23 cellular contexts compared by ENCODE assay signal in the genomic region with DNA sequence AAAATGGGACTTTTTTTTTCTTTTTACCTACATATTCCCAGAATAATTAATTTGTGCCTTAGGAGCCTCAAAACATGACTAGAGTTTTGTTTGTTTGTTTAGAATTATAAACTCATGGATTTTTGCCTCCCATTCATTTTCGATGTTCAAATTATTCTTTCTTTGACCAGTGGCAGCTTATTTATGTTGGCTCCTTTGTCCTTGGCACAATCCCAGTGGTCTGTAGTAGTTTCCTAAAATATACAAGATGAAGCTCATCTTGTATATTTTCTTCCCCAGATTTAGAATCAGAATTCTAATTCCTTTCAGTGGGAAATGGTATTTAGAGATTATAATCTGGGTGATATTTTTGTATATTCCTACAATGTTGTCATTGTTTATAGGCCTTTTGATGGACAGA. TPM values are rescaled to one million over a fixed set of nuclear protein-coding genes. Genes with fewer than 3 reads are reported as not detected.
DNase-seq lines count a peak whose midpoint lies in the region; ATAC-seq and TF ChIP-seq lines count a peak whose summit lies in the region.
"Had no signal": no experiment of that assay in that cellular context is flagged by ENCODE, and none has a peak within 500 bp of the region (broad histone marks: within the 10 kb centered on the region; RNA-seq: fewer than 3 reads in every experiment).

No MANE protein-coding gene starts in this region.

- no peaks in the 10 kb centered on the region for H3K9me3 Mint-ChIP-seq in natural killer cell
- no peaks in the 10 kb centered on the region for H3K9me3 Mint-ChIP-seq in natural killer cell treated with Interleukin-12 subunit alpha and Interleukin-12 subunit beta and Interleukin-15 and Interleukin-18, amount 100 ng/mL, for 72 hours
- peaks cover 9% of the 10 kb centered on the region for H3K9me3 Mint-ChIP-seq in WTC11
- H3K9me3 Mint-ChIP-seq: CD4-positive, CD25-positive, alpha-beta regulatory T cell had no signal

- H3K36me3 Mint-ChIP-seq in natural killer cell (peaks cover 8% of the 10 kb centered on the region), WTC11 (peaks cover 17% of the 10 kb centered on the region)
- no peaks in the 10 kb centered on the region for H3K36me3 Mint-ChIP-seq in natural killer cell treated with Interleukin-12 subunit alpha and Interleukin-12 subunit beta and Interleukin-15 and Interleukin-18, amount 100 ng/mL, for 72 hours

- no peak for TF ChIP-seq CTCF in natural killer cell (IDR thresholded peaks at IDR 0.05)
- TF ChIP-seq CTCF in astrocyte of the spinal cord (IDR thresholded peaks at IDR 0.05; ENCODE audit: low read depth, low read length) = no peak
- TF ChIP-seq CTCF in fibroblast of pulmonary artery (IDR thresholded peaks at IDR 0.05; ENCODE audit: low read length, missing control alignments) = no peak
- TF ChIP-seq CTCF in WTC11 (IDR thresholded peaks at IDR 0.05) = no peak

- H3K4me3 Mint-ChIP-seq in natural killer cell = no peak overlapping the region
- no peak overlapping the region for H3K4me3 Mint-ChIP-seq in natural killer cell treated with Interleukin-12 subunit alpha and Interleukin-12 subunit beta and Interleukin-15 and Interleukin-18, amount 100 ng/mL, for 72 hours
- H3K4me3 Mint-ChIP-seq in WTC11 = no peak overlapping the region
- H3K4me3 Mint-ChIP-seq: CD4-positive, CD25-positive, alpha-beta regulatory T cell had no signal

- H3K4me3 ChIP-seq in astrocyte of the spinal cord (ENCODE audit: low read depth, low read length) (no peak overlapping the region), fibroblast of pulmonary artery (replicated peaks; ENCODE audit: low read depth, low read length) (no peak overlapping the region)
- H3K4me3 ChIP-seq: K562 had no signal

- H3K4me1 Mint-ChIP-seq in natural killer cell = peaks cover 22 to 29% of the 10 kb centered on the region in 2 donors
- peaks cover 0 to 2% of the 10 kb centered on the region in 2 donors for H3K4me1 Mint-ChIP-seq in natural killer cell treated with Interleukin-12 subunit alpha and Interleukin-12 subunit beta and Interleukin-15 and Interleukin-18, amount 100 ng/mL, for 72 hours (ENCODE audit: low read depth in 2 of 2)
- H3K4me1 Mint-ChIP-seq in WTC11 = no peaks in the 10 kb centered on the region

- DNase-seq in natural killer cell (no peak), astrocyte of the spinal cord (ENCODE audit: low read depth, low spot score) (peak; percentile 42), fibroblast of pulmonary artery (ENCODE audit: low read depth) (peak; percentile 33), iPS-NIHi11 (ENCODE audit: low spot score) (no peak), WTC11 (ENCODE audit: low spot score) (no peak), dermis blood vessel endothelial cell (no peak)
- no peak for DNase-seq in natural killer cell treated with Interleukin-12 subunit alpha and Interleukin-12 subunit beta and Interleukin-15 and Interleukin-18, amount 100 ng/mL, for 72 hours (ENCODE audit: low spot score)
- DNase-seq: BE2C; Caco-2; CD4-positive, CD25-positive, alpha-beta regulatory T cell; DMS153; EL; GOT3; MV-4-11; NCI-H187; NCI-H2107; NCI-H510A treated with DMSO at 0.1 percent for 48 hours; NCI-H774; OCI-M1; Right ventricle myocardium superior had no signal

- H3K27me3 Mint-ChIP-seq in natural killer cell (ENCODE audit: low read depth in 2 of 2) (no peaks in the 10 kb centered on the region), WTC11 (ENCODE audit: low read depth) (no peaks in the 10 kb centered on the region)
- no peaks in the 10 kb centered on the region for H3K27me3 Mint-ChIP-seq in natural killer cell treated with Interleukin-12 subunit alpha and Interleukin-12 subunit beta and Interleukin-15 and Interleukin-18, amount 100 ng/mL, for 72 hours
- H3K27me3 Mint-ChIP-seq: CD4-positive, CD25-positive, alpha-beta regulatory T cell had no signal

- in situ Hi-C loops in astrocyte of the spinal cord (cut with HindIII; ENCODE audit: low sequenced_read_pairs) = no loop called here

- intact Hi-C loops in natural killer cell (cut with micrococcal nuclease) = no loop called here

- POLR2A ChIA-PET in WTC11 (lab: Charles Lee) = no interaction called here

- CTCF ChIA-PET in WTC11 (lab: Charles Lee) = no interaction called here

- ATAC-seq in natural killer cell (no peak), HG03432 (IDR thresholded peaks at IDR 0.05; ENCODE audit: unreplicated experiment) (no peak), WTC11 (no peak)
- no peak for ATAC-seq in natural killer cell treated with Interleukin-12 subunit alpha and Interleukin-12 subunit beta and Interleukin-15 and Interleukin-18, amount 100 ng/mL, for 72 hours
- ATAC-seq: HCT116, K562 had no signal

- peak overlapping the region; percentile 44 to 73 for H3K27ac Mint-ChIP-seq in natural killer cell
- no peak overlapping the region for H3K27ac Mint-ChIP-seq in natural killer cell treated with Interleukin-12 subunit alpha and Interleukin-12 subunit beta and Interleukin-15 and Interleukin-18, amount 100 ng/mL, for 72 hours
- H3K27ac Mint-ChIP-seq in WTC11 = no peak overlapping the region

TF ChIP-seq in WTC11, 78 proteins besides CTCF, POLR2A, EP300 and RAD21:
- TF ChIP-seq TP53 (CRISPR knock-in tag; IDR thresholded peaks at IDR 0.05) (no peak), CREB1 (CRISPR knock-in tag; IDR thresholded peaks at IDR 0.05) (no peak), OVOL2 (CRISPR knock-in tag; IDR thresholded peaks at IDR 0.05; ENCODE audit: borderline replicate concordance) (no peak), NFATC4 (CRISPR knock-in tag; IDR thresholded peaks at IDR 0.05) (no peak), SP1 (CRISPR knock-in tag; conservative IDR thresholded peaks at IDR 0.05) (no peak), SOX15 (CRISPR knock-in tag; IDR thresholded peaks at IDR 0.05) (no peak), CREM (CRISPR knock-in tag; IDR thresholded peaks at IDR 0.05) (no peak), ZNF138 (CRISPR knock-in tag; conservative IDR thresholded peaks at IDR 0.05) (no peak), IRF2 (CRISPR knock-in tag; IDR thresholded peaks at IDR 0.05; ENCODE audit: borderline replicate concordance, low read depth) (no peak)
- TF ChIP-seq, protein P1, sequence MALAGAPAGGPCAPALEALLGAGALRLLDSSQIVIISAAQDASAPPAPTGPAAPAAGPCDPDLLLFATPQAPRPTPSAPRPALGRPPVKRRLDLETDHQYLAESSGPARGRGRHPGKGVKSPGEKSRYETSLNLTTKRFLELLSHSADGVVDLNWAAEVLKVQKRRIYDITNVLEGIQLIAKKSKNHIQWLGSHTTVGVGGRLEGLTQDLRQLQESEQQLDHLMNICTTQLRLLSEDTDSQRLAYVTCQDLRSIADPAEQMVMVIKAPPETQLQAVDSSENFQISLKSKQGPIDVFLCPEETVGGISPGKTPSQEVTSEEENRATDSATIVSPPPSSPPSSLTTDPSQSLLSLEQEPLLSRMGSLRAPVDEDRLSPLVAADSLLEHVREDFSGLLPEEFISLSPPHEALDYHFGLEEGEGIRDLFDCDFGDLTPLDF (CRISPR knock-in tag; IDR thresholded peaks at IDR 0.05) = no peak
- TF ChIP-seq, protein P2, sequence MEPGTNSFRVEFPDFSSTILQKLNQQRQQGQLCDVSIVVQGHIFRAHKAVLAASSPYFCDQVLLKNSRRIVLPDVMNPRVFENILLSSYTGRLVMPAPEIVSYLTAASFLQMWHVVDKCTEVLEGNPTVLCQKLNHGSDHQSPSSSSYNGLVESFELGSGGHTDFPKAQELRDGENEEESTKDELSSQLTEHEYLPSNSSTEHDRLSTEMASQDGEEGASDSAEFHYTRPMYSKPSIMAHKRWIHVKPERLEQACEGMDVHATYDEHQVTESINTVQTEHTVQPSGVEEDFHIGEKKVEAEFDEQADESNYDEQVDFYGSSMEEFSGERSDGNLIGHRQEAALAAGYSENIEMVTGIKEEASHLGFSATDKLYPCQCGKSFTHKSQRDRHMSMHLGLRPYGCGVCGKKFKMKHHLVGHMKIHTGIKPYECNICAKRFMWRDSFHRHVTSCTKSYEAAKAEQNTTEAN (CRISPR knock-in tag; IDR thresholded peaks at IDR 0.05) = no peak

RNA-seq across cellular contexts. Expression of a gene that starts 27.2 kb away (rescaled TPM):
- 10 to 100 TPM; 28.3 to 32.7 (median 29.5) TPM for total RNA-seq in natural killer cell
- 10 to 100 TPM; 19.9 to 20.6 TPM for total RNA-seq in natural killer cell treated with Interleukin-12 subunit alpha and Interleukin-12 subunit beta and Interleukin-15 and Interleukin-18, amount 100 ng/mL, for 72 hours
- 15.0 to 15.9 TPM (median 15.2 TPM) in 3 replicates for total RNA-seq in WTC11 (2021)
- total RNA-seq in dermis blood vessel endothelial cell = 27.8 and 29.4 TPM in 2 replicates

Comparison
In these comparisons a context has a peak if more than half of its experiments do, and no peak if none do; other contexts are left out.
1. H3K27ac Mint-ChIP-seq: peak in natural killer cell (2 of 2); none in natural killer cell treated with Interleukin-12 subunit alpha and Interleukin-12 subunit beta and Interleukin-15 and Interleukin-18, amount 100 ng/mL, for 72 hours (0 of 2) and WTC11 (single experiment).
2. DNase-seq: peak in astrocyte of the spinal cord (single experiment) and fibroblast of pulmonary artery (single experiment); none in natural killer cell (single experiment), natural killer cell treated with Interleukin-12 subunit alpha and Interleukin-12 subunit beta and Interleukin-15 and Interleukin-18, amount 100 ng/mL, for 72 hours (single experiment), iPS-NIHi11 (single experiment), WTC11 (single experiment) and dermis blood vessel endothelial cell (single experiment).